In genomic region chr6:30839666-30840065, GRCh38 we compare ENCODE assay signal across 3 cellular contexts.
TF ChIP-seq lines count a peak whose summit lies in the region.

No MANE protein-coding gene starts in this region.

TF ChIP-seq in A549, 52 proteins besides CTCF, POLR2A, EP300 and RAD21:
- TF ChIP-seq ESRRA (IDR thresholded peaks at IDR 0.05; ENCODE audit: borderline replicate concordance, low read length) (no peak), PBX3 (IDR thresholded peaks at IDR 0.05) (no peak), HEYL (CRISPR knock-in tag; IDR thresholded peaks at IDR 0.05) (no peak), ZC3H11A (IDR thresholded peaks at IDR 0.05) (no peak), ZSCAN20 (CRISPR knock-in tag; IDR thresholded peaks at IDR 0.05) (no peak), HMGXB4 (CRISPR knock-in tag; IDR thresholded peaks at IDR 0.05; ENCODE audit: borderline replicate concordance) (no peak)
- TF ChIP-seq, protein P1, sequence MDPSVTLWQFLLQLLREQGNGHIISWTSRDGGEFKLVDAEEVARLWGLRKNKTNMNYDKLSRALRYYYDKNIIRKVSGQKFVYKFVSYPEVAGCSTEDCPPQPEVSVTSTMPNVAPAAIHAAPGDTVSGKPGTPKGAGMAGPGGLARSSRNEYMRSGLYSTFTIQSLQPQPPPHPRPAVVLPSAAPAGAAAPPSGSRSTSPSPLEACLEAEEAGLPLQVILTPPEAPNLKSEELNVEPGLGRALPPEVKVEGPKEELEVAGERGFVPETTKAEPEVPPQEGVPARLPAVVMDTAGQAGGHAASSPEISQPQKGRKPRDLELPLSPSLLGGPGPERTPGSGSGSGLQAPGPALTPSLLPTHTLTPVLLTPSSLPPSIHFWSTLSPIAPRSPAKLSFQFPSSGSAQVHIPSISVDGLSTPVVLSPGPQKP (IDR thresholded peaks at IDR 0.05; ENCODE audit: low read depth, low read length): no peak

TF ChIP-seq in H1, 55 proteins besides CTCF, POLR2A, EP300 and RAD21:
- TF ChIP-seq RNF2 (IDR thresholded peaks at IDR 0.05; ENCODE audit: borderline replicate concordance, low read depth, low read length, missing control alignments, poor library complexity, severe bottlenecking) (no peak), BACH1 (IDR thresholded peaks at IDR 0.05; ENCODE audit: low read length) (no peak), TAF1 (IDR thresholded peaks at IDR 0.05; ENCODE audit: low read depth, low read length) (no peak), BRCA1 (IDR thresholded peaks at IDR 0.05; ENCODE audit: low read depth, low read length) (no peak), EZH2 (IDR thresholded peaks at IDR 0.05; ENCODE audit: low read depth, low read length, severe bottlenecking) (no peak)
- TF ChIP-seq, protein P2, sequence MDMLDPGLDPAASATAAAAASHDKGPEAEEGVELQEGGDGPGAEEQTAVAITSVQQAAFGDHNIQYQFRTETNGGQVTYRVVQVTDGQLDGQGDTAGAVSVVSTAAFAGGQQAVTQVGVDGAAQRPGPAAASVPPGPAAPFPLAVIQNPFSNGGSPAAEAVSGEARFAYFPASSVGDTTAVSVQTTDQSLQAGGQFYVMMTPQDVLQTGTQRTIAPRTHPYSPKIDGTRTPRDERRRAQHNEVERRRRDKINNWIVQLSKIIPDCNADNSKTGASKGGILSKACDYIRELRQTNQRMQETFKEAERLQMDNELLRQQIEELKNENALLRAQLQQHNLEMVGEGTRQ (IDR thresholded peaks at IDR 0.05; ENCODE audit: low read length): no peak

TF ChIP-seq in GM12891, 5 proteins besides CTCF, POLR2A, EP300 and RAD21:
- TF ChIP-seq POLR2AphosphoS5 (IDR thresholded peaks at IDR 0.05; ENCODE audit: low read depth, low read length): no peak
- no peak for TF ChIP-seq PAX5 (IDR thresholded peaks at IDR 0.05; ENCODE audit: insufficient read depth, low read length, severe bottlenecking)
- no peak for TF ChIP-seq SPI1 (IDR thresholded peaks at IDR 0.05; ENCODE audit: low read depth, low read length)
- TF ChIP-seq POU2F2 (IDR thresholded peaks at IDR 0.05; ENCODE audit: low read depth, low read length): no peak
- no peak for TF ChIP-seq TAF1 (IDR thresholded peaks at IDR 0.05; ENCODE audit: low read depth, low read length)
